Comparison of ENCODE assay signal across 18 cellular contexts in genomic region chr4:54513231-54513630, GRCh38.
DNase-seq lines count a peak whose midpoint lies in the region; FAIRE-seq and TF ChIP-seq lines count a peak whose summit lies in the region.
"Had no signal": no experiment of that assay in that cellular context is flagged by ENCODE, and none has a peak within 500 bp of the region (broad histone marks: within the 10 kb centered on the region; RNA-seq: fewer than 3 reads in every experiment).

No MANE protein-coding gene starts in this region.

- DNase-seq in HCEC 1CT (peak; percentile 60), astrocyte (ENCODE audit: low read depth) (peak; percentile 79), foreskin fibroblast (peak; percentile 86 to 96), skeletal muscle cell (ENCODE audit: low read depth) (peak; percentile 86), DMS114 treated with DMSO at 0.1 percent for 48 hours (lab: John Stamatoyannopoulos, UW; ENCODE audit: unreplicated experiment) (no peak), coronary artery (ENCODE audit: low spot score) (no peak), NCI-H1436 treated with DMSO at 0.1 percent for 48 hours (lab: John Stamatoyannopoulos, UW) (no peak), NCI-H128 (lab: John Stamatoyannopoulos, UW; ENCODE audit: unreplicated experiment) (no peak)
- DNase-seq: activated CD4-positive, alpha-beta T cell treated with anti-CD3 and anti-CD28 coated beads, Interleukin-2, amount 50 U/mL, for 1 hour; activated effector memory CD4-positive, alpha-beta T cell treated with Interleukin-2 at 50 U/mL for 16 hours; DND-41; effector CD8-positive, alpha-beta T cell; NCI-H1105 treated with DMSO at 0.1 percent for 48 hours; NCI-H774; stimulated activated naive B cell treated with anti-CD40 and anti-IgM and Interleukin-4, amounts not matched to agents 10 μg/mL and 1 μg/mL and 100 μg/mL, for 72 hours had no signal

- no peak overlapping the region for H3K9ac ChIP-seq in astrocyte (ENCODE audit: low read length)

- no peaks in the 10 kb centered on the region for H4K20me1 ChIP-seq in astrocyte (ENCODE audit: insufficient read depth, low read length)

- no peaks in the 10 kb centered on the region for H3K36me3 Mint-ChIP-seq in astrocyte (ENCODE audit: low read depth, unreplicated experiment)
- H3K36me3 Mint-ChIP-seq: stimulated activated naive B cell treated with anti-CD40 and anti-IgM and Interleukin-4, amounts not matched to agents 10 μg/mL and 1 μg/mL and 100 μg/mL, for 72 hours had no signal

- no peak overlapping the region for H2AFZ ChIP-seq in astrocyte (ENCODE audit: low read depth, low read length)

- TF ChIP-seq CTCF in astrocyte (IDR thresholded peaks at IDR 0.05; ENCODE audit: insufficient read depth, low read depth, low read length) (no peak), foreskin fibroblast (IDR thresholded peaks at IDR 0.05; ENCODE audit: low read depth, low read length) (no peak), coronary artery (IDR thresholded peaks at IDR 0.05) (no peak)

- no peaks in the 10 kb centered on the region for H3K27me3 Mint-ChIP-seq in astrocyte (ENCODE audit: low read depth, unreplicated experiment)
- H3K27me3 Mint-ChIP-seq: stimulated activated naive B cell treated with anti-CD40 and anti-IgM and Interleukin-4, amounts not matched to agents 10 μg/mL and 1 μg/mL and 100 μg/mL, for 72 hours had no signal

- peak overlapping the region; percentile 0 for H3K4me2 ChIP-seq in astrocyte (ENCODE audit: low read length)

- peaks cover 16% of the 10 kb centered on the region for H3K4me1 Mint-ChIP-seq in astrocyte (ENCODE audit: low read depth, unreplicated experiment)
- H3K4me1 Mint-ChIP-seq: stimulated activated naive B cell treated with anti-CD40 and anti-IgM and Interleukin-4, amounts not matched to agents 10 μg/mL and 1 μg/mL and 100 μg/mL, for 72 hours had no signal

- H3K27me3 ChIP-seq in astrocyte (ENCODE audit: insufficient read depth, low read length), result no peaks in the 10 kb centered on the region
- H3K27me3 ChIP-seq: SJSA1 had no signal

- no peaks in the 10 kb centered on the region for H3K79me2 ChIP-seq in astrocyte (ENCODE audit: insufficient read depth, low read length)

- H3K4me3 ChIP-seq in astrocyte (ENCODE audit: insufficient read depth, low read depth, low read length) (no peak overlapping the region), foreskin fibroblast (ENCODE audit: low read depth in 1 of 2, low read length in 2 of 2) (no peak overlapping the region), skeletal muscle cell (ENCODE audit: low read depth, low read length) (no peak overlapping the region), coronary artery (no peak overlapping the region)
- H3K4me3 ChIP-seq: SJSA1 had no signal

- peak overlapping the region; percentile 85 for H3K27ac Mint-ChIP-seq in astrocyte (ENCODE audit: unreplicated experiment)
- H3K27ac Mint-ChIP-seq: stimulated activated naive B cell treated with anti-CD40 and anti-IgM and Interleukin-4, amounts not matched to agents 10 μg/mL and 1 μg/mL and 100 μg/mL, for 72 hours had no signal

- FAIRE-seq in astrocyte (lab: Jason Lieb, UNC), result peak; percentile 90
- FAIRE-seq: GM18507 had no signal

- no peaks in the 10 kb centered on the region for H3K36me3 ChIP-seq in astrocyte (ENCODE audit: insufficient read depth, low read length)
- H3K36me3 ChIP-seq: SJSA1 had no signal

- H3K27ac ChIP-seq in astrocyte (ENCODE audit: low read depth, low read length) (peak overlapping the region; percentile 7), coronary artery (no peak overlapping the region)
- H3K27ac ChIP-seq: SJSA1 had no signal

- no peak overlapping the region for H3K4me3 Mint-ChIP-seq in astrocyte (ENCODE audit: unreplicated experiment)
- H3K4me3 Mint-ChIP-seq: neural crest cell; stimulated activated naive B cell treated with anti-CD40 and anti-IgM and Interleukin-4, amounts not matched to agents 10 μg/mL and 1 μg/mL and 100 μg/mL, for 72 hours had no signal

- H3K9me3 ChIP-seq in astrocyte (ENCODE audit: insufficient read depth, low read depth, low read length), result no peaks in the 10 kb centered on the region
- H3K9me3 ChIP-seq: SJSA1 had no signal

- H3K4me1 ChIP-seq in astrocyte (ENCODE audit: insufficient read depth, low read length), result no peaks in the 10 kb centered on the region
- H3K4me1 ChIP-seq: SJSA1 had no signal

- peaks cover 3% of the 10 kb centered on the region for H3K9me3 Mint-ChIP-seq in astrocyte (ENCODE audit: unreplicated experiment)
- H3K9me3 Mint-ChIP-seq: stimulated activated naive B cell treated with anti-CD40 and anti-IgM and Interleukin-4, amounts not matched to agents 10 μg/mL and 1 μg/mL and 100 μg/mL, for 72 hours had no signal

Comparison
In these comparisons a context has a peak if more than half of its experiments do, and no peak if none do; other contexts are left out.
1. DNase-seq: peak in HCEC 1CT (single experiment), astrocyte (single experiment), foreskin fibroblast (2 of 2) and skeletal muscle cell (single experiment); none in DMS114 treated with DMSO at 0.1 percent for 48 hours (single experiment), coronary artery (single experiment), NCI-H1436 treated with DMSO at 0.1 percent for 48 hours (single experiment) and NCI-H128 (single experiment).